ENCODE assay signal across 15 cellular contexts in the genomic region with DNA sequence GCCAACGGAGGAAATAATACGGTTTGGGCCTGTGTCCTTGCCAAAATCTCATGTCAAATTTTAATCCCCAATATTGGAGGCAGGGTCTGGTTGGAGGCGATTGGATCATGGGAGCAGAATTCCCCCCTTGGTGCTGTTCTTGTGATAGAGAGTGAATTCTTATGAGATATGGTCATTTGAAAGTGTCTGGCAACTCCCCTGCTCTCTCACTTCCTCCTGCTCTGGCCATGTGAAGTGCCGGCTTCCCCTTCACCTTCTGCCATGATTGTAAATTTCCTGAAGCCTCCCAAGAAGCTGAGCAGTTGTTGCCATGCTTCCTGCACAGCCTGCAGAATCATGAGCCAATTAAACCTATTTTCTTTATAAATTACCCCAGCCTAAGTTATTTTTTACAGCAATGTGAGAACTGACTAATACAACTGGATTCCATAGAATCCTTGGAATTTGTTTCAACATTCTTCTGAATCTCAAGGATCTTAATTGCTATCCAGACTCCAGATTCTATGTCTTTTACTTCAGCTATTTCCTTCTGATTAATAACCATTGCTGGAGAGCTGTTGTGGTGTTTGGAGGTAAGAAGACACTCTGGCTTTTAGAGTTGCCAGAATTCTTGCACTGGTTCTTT.
DNase-seq lines count a peak whose midpoint lies in the region; ATAC-seq, FAIRE-seq and TF ChIP-seq lines count a peak whose summit lies in the region.
"Had no signal": no experiment of that assay in that cellular context is flagged by ENCODE, and none has a peak within 500 bp of the region (broad histone marks: within the 10 kb centered on the region; RNA-seq: fewer than 3 reads in every experiment).

No MANE protein-coding gene starts in this region.

- H3K79me2 ChIP-seq in trophoblast cell (ENCODE audit: control insufficient read depth, insufficient read depth, low read length, poor library complexity) = no peaks in the 10 kb centered on the region

- ATAC-seq in GM19455 (IDR thresholded peaks at IDR 0.05; ENCODE audit: unreplicated experiment) (no peak), GM21515 (IDR thresholded peaks at IDR 0.05; ENCODE audit: unreplicated experiment) (no peak)
- ATAC-seq: Right ventricle myocardium inferior had no signal

- no peak overlapping the region for H3K23ac ChIP-seq in trophoblast cell (ENCODE audit: low read length)

- no peak overlapping the region for H3K4ac ChIP-seq in trophoblast cell (ENCODE audit: low read depth, low read length)

- no peak overlapping the region for H3K18ac ChIP-seq in trophoblast cell (ENCODE audit: low read length)

- no peak overlapping the region for H2BK120ac ChIP-seq in trophoblast cell (ENCODE audit: insufficient read depth, low read length, poor library complexity)

- FAIRE-seq in GM12891 (lab: Jason Lieb, UNC) = no peak

- no peak overlapping the region for H4K8ac ChIP-seq in trophoblast cell (ENCODE audit: low read depth, low read length)

- peak overlapping the region; percentile 27 for H2BK5ac ChIP-seq in trophoblast cell (ENCODE audit: low read depth, low read length, poor library complexity)

- H3K27ac ChIP-seq in SJCRH30 = peak overlapping the region; percentile 8; the same call in 1 of the 2 replicates
- H3K27ac ChIP-seq in trophoblast cell (ENCODE audit: low read depth, low read length) = peak overlapping the region; percentile 53

- DNase-seq in GM12891 (ENCODE audit: insufficient read length, low spot score) = no peak
- no peak for DNase-seq in SJCRH30
- peak; percentile 29 for DNase-seq in fibroblast of mammary gland (ENCODE audit: low read depth)
- DNase-seq in trophoblast cell = peak in 1 of 2 donors; percentile 54
- no peak for DNase-seq in mucosa of gallbladder (ENCODE audit: low spot score)
- no peak for DNase-seq in Ammon's horn (ENCODE audit: low spot score)
- DNase-seq: activated naive CD4-positive, alpha-beta T cell treated with Interleukin-2 at 50 U/mL for 16 hours; Caco-2; central memory CD4-positive, alpha-beta T cell; NCI-H187; NCI-H82; occipital lobe had no signal

- H3K27me3 ChIP-seq in SJCRH30 (no peaks in the 10 kb centered on the region), trophoblast cell (ENCODE audit: insufficient read depth, low read length) (no peaks in the 10 kb centered on the region)

- H3K4me1 ChIP-seq in SJCRH30 (peaks cover 3% of the 10 kb centered on the region; the same call in 1 of the 2 replicates), trophoblast cell (ENCODE audit: control insufficient read depth in 1 of 2, insufficient read depth in 2 of 2, low read length in 2 of 2) (peaks cover 3 to 6% of the 10 kb centered on the region in 2 experiments)

- H3K9ac ChIP-seq in trophoblast cell (ENCODE audit: low read length) = no peak overlapping the region

- no peak overlapping the region for H2BK12ac ChIP-seq in trophoblast cell (ENCODE audit: low read length)

- H3K4me3 ChIP-seq in SJCRH30 (no peak overlapping the region), fibroblast of mammary gland (ENCODE audit: control insufficient read depth, low read depth, low read length) (no peak overlapping the region), trophoblast cell (ENCODE audit: low read depth, low read length) (no peak overlapping the region)

- H3K4me2 ChIP-seq in trophoblast cell (ENCODE audit: low read length) = no peak overlapping the region

- H4K12ac ChIP-seq in trophoblast cell (ENCODE audit: low read depth, low read length) = no peak overlapping the region

- H3K79me1 ChIP-seq in trophoblast cell (ENCODE audit: low read length) = peaks cover 5% of the 10 kb centered on the region

- H2AK5ac ChIP-seq in trophoblast cell (ENCODE audit: low read length) = no peak overlapping the region

- WGBS in trophoblast cell (ENCODE audit: extremely low coverage, insufficient coverage, insufficient read length) = no CpG with 5 or more reads among the region's 4 CpGs

- H3K14ac ChIP-seq in trophoblast cell (ENCODE audit: low read length) = no peak overlapping the region

- H4K91ac ChIP-seq in trophoblast cell (ENCODE audit: low read depth, low read length) = peak overlapping the region; percentile 38

- no peak for TF ChIP-seq POLR2A in GM12891 (IDR thresholded peaks at IDR 0.05; ENCODE audit: low read depth, low read length)

- H3K9me3 ChIP-seq in SJCRH30 (replicated peaks) (no peaks in the 10 kb centered on the region), trophoblast cell (ENCODE audit: insufficient read depth, low read depth, low read length) (peaks cover 4% of the 10 kb centered on the region)

- TF ChIP-seq CTCF in fibroblast of mammary gland (conservative IDR thresholded peaks at IDR 0.05; ENCODE audit: control insufficient read depth, insufficient read depth, low read depth, low read length) = no peak

- H3K36me3 ChIP-seq in SJCRH30 = no peaks in the 10 kb centered on the region
- peaks cover 3% of the 10 kb centered on the region in 2 experiments for H3K36me3 ChIP-seq in trophoblast cell (ENCODE audit: control insufficient read depth in 1 of 2, insufficient read depth in 2 of 2, low read length in 2 of 2)

- no peak overlapping the region for H2AFZ ChIP-seq in trophoblast cell (ENCODE audit: insufficient read depth, low read length, poor library complexity)

TF ChIP-seq in GM12891, 5 proteins besides CTCF, POLR2A, EP300 and RAD21:
- peak; percentile 62 for TF ChIP-seq SPI1 (IDR thresholded peaks at IDR 0.05; ENCODE audit: low read depth, low read length)
- TF ChIP-seq POU2F2 (IDR thresholded peaks at IDR 0.05; ENCODE audit: low read depth, low read length) = no peak
